ENCODE assay signal across 8 cellular contexts in the genomic region with DNA sequence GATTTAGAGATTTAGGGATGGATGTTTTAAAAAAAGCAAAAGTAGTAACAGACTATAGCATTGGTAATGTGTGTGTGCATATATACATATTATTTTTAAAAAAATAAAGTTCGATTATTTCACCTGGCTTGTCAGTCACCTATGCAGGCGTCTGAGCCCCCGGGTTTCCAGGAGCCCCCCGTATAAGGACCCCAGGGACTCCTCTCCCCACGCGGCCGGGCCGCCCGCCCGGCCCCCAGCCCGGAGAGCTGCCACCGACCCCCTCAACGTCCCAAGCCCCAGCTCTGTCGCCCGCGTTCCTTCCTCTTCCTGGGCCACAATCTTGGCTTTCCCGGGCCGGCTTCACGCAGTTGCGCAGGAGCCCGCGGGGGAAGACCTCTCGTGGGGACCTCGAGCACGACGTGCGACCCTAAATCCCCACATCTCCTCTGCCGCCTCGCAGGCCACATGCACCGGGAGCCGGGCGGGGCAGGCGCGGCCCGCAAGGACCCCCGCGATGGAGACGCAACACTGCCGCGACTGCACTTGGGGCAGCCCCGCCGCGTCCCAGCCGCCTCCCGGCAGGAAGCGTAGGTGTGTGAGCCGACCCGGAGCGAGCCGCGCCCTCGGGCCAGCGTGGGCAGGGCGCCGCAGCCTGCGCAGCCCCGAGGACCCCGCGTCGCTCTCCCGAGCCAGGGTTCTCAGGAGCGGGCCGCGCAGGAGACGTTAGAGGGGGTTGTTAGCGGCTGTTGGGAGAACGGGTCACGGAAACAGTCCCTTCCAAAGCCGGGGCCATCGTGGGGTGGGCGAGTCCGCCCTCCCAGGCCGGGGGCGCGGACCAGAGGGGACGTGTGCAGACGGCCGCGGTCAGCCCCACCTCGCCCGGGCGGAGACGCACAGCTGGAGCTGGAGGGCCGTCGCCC. TPM values are rescaled to one million over a fixed set of nuclear protein-coding genes. Genes with fewer than 3 reads are reported as not detected.
A peak's percentile ranks its signal among the peaks of the same experiment; 100 is the strongest.
DNase-seq lines count a peak whose midpoint lies in the region; ATAC-seq lines count a peak whose summit lies in the region.

No MANE protein-coding gene starts in this region.

- intact Hi-C loops in left colon (cut with DNase I, micrococcal nuclease), result no loop called here

- ATAC-seq in naive B cell (ENCODE audit: low read depth in 2 of 2), result peak; percentile 61 to 62
- no peak for ATAC-seq in left colon

- H3K9me3 Mint-ChIP-seq in naive B cell, result peaks cover 0 to 8% (median 2%) of the 10 kb centered on the region in 7 donors

- DNase-seq in NCI-H1105 treated with DMSO at 0.1 percent for 48 hours (lab: John Stamatoyannopoulos, UW) (peak; percentile 32), NCI-H1105 (lab: John Stamatoyannopoulos, UW) (no peak), NCI-H1930 (lab: John Stamatoyannopoulos, UW) (peak; percentile 24 to 48), ecto neural progenitor cell (ENCODE audit: low spot score) (peak; percentile 58), naive B cell (peak; percentile 27), left colon (no peak)
- no peak for DNase-seq in stimulated activated CD4-positive, alpha-beta T cell treated with anti-CD3 and anti-CD28 coated beads, Interleukin-1b, Interleukin-23, amount 100 ng/mL, for 48 hours
- no peak for DNase-seq in activated effector memory CD4-positive, alpha-beta T cell treated with Interleukin-2 at 50 U/mL for 16 hours

- H3K4me1 Mint-ChIP-seq in naive B cell, result peaks cover 12 to 31% (median 21%) of the 10 kb centered on the region in 3 donors

- H3K27me3 Mint-ChIP-seq in naive B cell, result peaks cover 34 to 77% (median 40%) of the 10 kb centered on the region in 3 donors

- H3K36me3 Mint-ChIP-seq in naive B cell, result no peaks in the 10 kb centered on the region

- H3K27ac Mint-ChIP-seq in naive B cell, result no peak overlapping the region

- H3K4me3 Mint-ChIP-seq in naive B cell, result peak overlapping the region; percentile 54 to 87 (median 70)

RNA-seq across cellular contexts. Expression of gene CCNA1, which starts 0.8 kb away (rescaled TPM):
- 1 to 10 TPM in 1 of 6 donors, under 1 TPM in 3, not detected in 2; 0.23 to 1.1 (median 0.47) TPM for polyA plus RNA-seq in naive B cell (ENCODE audit: low read depth in 6 of 6)
- not detected for total RNA-seq in left colon

Comparison
In these comparisons a context has a peak if more than half of its experiments do, and no peak if none do; other contexts are left out.
1. DNase-seq: peak in NCI-H1105 treated with DMSO at 0.1 percent for 48 hours (single experiment), NCI-H1930 (2 of 2), ecto neural progenitor cell (single experiment) and naive B cell (single experiment); none in NCI-H1105 (single experiment), left colon (0 of 2), stimulated activated CD4-positive, alpha-beta T cell treated with anti-CD3 and anti-CD28 coated beads, Interleukin-1b, Interleukin-23, amount 100 ng/mL, for 48 hours (single experiment) and activated effector memory CD4-positive, alpha-beta T cell treated with Interleukin-2 at 50 U/mL for 16 hours (single experiment).